16 cellular contexts compared by ENCODE assay signal in genomic region chr17:62781356-62781755, GRCh38. TPM values are rescaled to one million over a fixed set of nuclear protein-coding genes. Genes with fewer than 3 reads are reported as not detected.
A peak's percentile ranks its signal among the peaks of the same experiment; 100 is the strongest.
DNase-seq lines count a peak whose midpoint lies in the region; ATAC-seq, FAIRE-seq and TF ChIP-seq lines count a peak whose summit lies in the region.
"Had no signal": no experiment of that assay in that cellular context is flagged by ENCODE, and none has a peak within 500 bp of the region (broad histone marks: within the 10 kb centered on the region; RNA-seq: fewer than 3 reads in every experiment).

No MANE protein-coding gene starts in this region.

- TF ChIP-seq CTCF in AG10803 (conservative IDR thresholded peaks at IDR 0.05; ENCODE audit: low read length) (no peak), keratinocyte (optimal IDR thresholded peaks at IDR 0.05 in 1 of 3, IDR thresholded peaks at IDR 0.05 in 1 of 3, conservative IDR thresholded peaks at IDR 0.05 in 1 of 3; ENCODE audit: extremely low read depth in 1 of 3, insufficient read depth in 2 of 3, low read length in 3 of 3) (no peak), WTC11 (IDR thresholded peaks at IDR 0.05) (no peak)

- H3K9me1 ChIP-seq in keratinocyte (ENCODE audit: control insufficient read depth, extremely low read depth, insufficient read depth, low read length), result no peaks in the 10 kb centered on the region

- H3K36me3 Mint-ChIP-seq in WTC11, result peaks cover 9% of the 10 kb centered on the region

- H3K9ac ChIP-seq in adipocyte (ENCODE audit: low read length) (no peak overlapping the region), keratinocyte (ENCODE audit: control insufficient read depth, extremely low read depth, insufficient read depth, low read length) (no peak overlapping the region)

- H3K9me3 ChIP-seq in adipocyte (ENCODE audit: control insufficient read depth, low read length) (no peaks in the 10 kb centered on the region), keratinocyte (ENCODE audit: control insufficient read depth, low read depth, low read length) (no peaks in the 10 kb centered on the region)

- H3K4me3 Mint-ChIP-seq in WTC11, result no peak overlapping the region
- H3K4me3 Mint-ChIP-seq: activated naive CD4-positive, alpha-beta T cell treated with anti-CD3 and anti-CD28 coated beads for 36 hours had no signal

- no peak for FAIRE-seq in keratinocyte (lab: Jason Lieb, UNC)
- FAIRE-seq: K562, TTC549 had no signal

- peaks cover 7% of the 10 kb centered on the region for H3K4me1 Mint-ChIP-seq in WTC11

- peaks cover 23% of the 10 kb centered on the region for H3K9me3 Mint-ChIP-seq in WTC11

- H3K27ac ChIP-seq in keratinocyte (ENCODE audit: control insufficient read depth, insufficient read depth, low read length), result peak overlapping the region; percentile 13
- H3K27ac ChIP-seq: tibial nerve had no signal

- no peak overlapping the region for H3K27ac Mint-ChIP-seq in WTC11
- H3K27ac Mint-ChIP-seq: activated naive CD4-positive, alpha-beta T cell treated with anti-CD3 and anti-CD28 coated beads for 36 hours had no signal

- CTCF ChIA-PET in WTC11 (lab: Charles Lee), result no interaction called here

- H2AFZ ChIP-seq in keratinocyte (ENCODE audit: control insufficient read depth, low read length), result no peak overlapping the region

- H3K79me2 ChIP-seq in keratinocyte (ENCODE audit: control insufficient read depth, insufficient read depth, low read length), result no peaks in the 10 kb centered on the region

- POLR2A ChIA-PET in WTC11 (lab: Charles Lee), result no interaction called here

- peak overlapping the region; percentile 3 for H3K4me2 ChIP-seq in keratinocyte (ENCODE audit: control insufficient read depth, extremely low read depth, insufficient read depth, low read depth, low read length)

- H3K4me3 ChIP-seq in AG10803 (ENCODE audit: low read length) (no peak overlapping the region), adipocyte (ENCODE audit: low read length) (no peak overlapping the region), keratinocyte (ENCODE audit: control insufficient read depth in 2 of 3, extremely low read depth in 1 of 3, insufficient read depth in 2 of 3, low read depth in 1 of 3, low read length in 3 of 3) (no peak overlapping the region)
- H3K4me3 ChIP-seq: K562, tibial nerve had no signal

- dilution Hi-C loops in keratinocyte (cut with MboI; ENCODE audit: extremely low pct_ligation_motif_present, low sequenced_read_pairs), result no loop called here

- H3K27me3 ChIP-seq in adipocyte (replicated peaks; ENCODE audit: control insufficient read depth, insufficient read depth, low read length), result peaks cover 6% of the 10 kb centered on the region
- no peaks in the 10 kb centered on the region for H3K27me3 ChIP-seq in keratinocyte (ENCODE audit: control insufficient read depth, extremely low read depth, insufficient read depth, low read length)
- H3K27me3 ChIP-seq: tibial nerve had no signal

- H3K4me1 ChIP-seq in adipocyte (ENCODE audit: control insufficient read depth, insufficient read depth, low read length) (peaks cover 33% of the 10 kb centered on the region), keratinocyte (ENCODE audit: control insufficient read depth, extremely low read depth, insufficient read depth, low read length) (peaks cover 41% of the 10 kb centered on the region)

- H4K20me1 ChIP-seq in keratinocyte (ENCODE audit: control insufficient read depth, extremely low read depth, insufficient read depth, low read length), result no peaks in the 10 kb centered on the region

- no peak for ATAC-seq in HG02759 (IDR thresholded peaks at IDR 0.05; ENCODE audit: unreplicated experiment)
- no peak for ATAC-seq in WTC11
- ATAC-seq: K562 had no signal

- DNase-seq in AG10803 (ENCODE audit: low read depth) (peak; percentile 90), NCI-H187 (lab: John Stamatoyannopoulos, UW) (peak; percentile 74 to 85), adipocyte (ENCODE audit: low read depth) (peak; percentile 52), keratinocyte (ENCODE audit: low read depth, low spot score) (no peak), anterior cingulate cortex (lab: John Stamatoyannopoulos, UW) (no peak), WTC11 (ENCODE audit: low spot score) (no peak)
- DNase-seq in stimulated activated CD8-positive, alpha-beta memory T cell treated with anti-CD3 and anti-CD28 coated beads, Interleukin-4, amount 100 ng/mL, for 48 hours, result no peak
- DNase-seq: activated naive CD4-positive, alpha-beta T cell treated with anti-CD3 and anti-CD28 coated beads for 36 hours; erythroblast; midbrain; stimulated activated CD4-positive, alpha-beta T cell treated with anti-CD3 and anti-CD28 coated beads, Interleukin-12 subunit alpha, Interleukin-12 subunit beta, amount 100 ng/mL, for 4 hours had no signal

- H3K36me3 ChIP-seq in adipocyte (ENCODE audit: control insufficient read depth, insufficient read depth, low read length, severe bottlenecking) (no peaks in the 10 kb centered on the region), keratinocyte (ENCODE audit: control insufficient read depth in 2 of 2, extremely low read depth in 1 of 2, insufficient read depth in 2 of 2, low read length in 2 of 2) (no peaks in the 10 kb centered on the region)
- H3K36me3 ChIP-seq: tibial nerve had no signal

- H3K27me3 Mint-ChIP-seq in WTC11 (ENCODE audit: low read depth), result no peaks in the 10 kb centered on the region; the same call in 1 of the 2 replicates

TF ChIP-seq in WTC11, 78 proteins besides CTCF, POLR2A, EP300 and RAD21:
- TF ChIP-seq, protein P1, sequence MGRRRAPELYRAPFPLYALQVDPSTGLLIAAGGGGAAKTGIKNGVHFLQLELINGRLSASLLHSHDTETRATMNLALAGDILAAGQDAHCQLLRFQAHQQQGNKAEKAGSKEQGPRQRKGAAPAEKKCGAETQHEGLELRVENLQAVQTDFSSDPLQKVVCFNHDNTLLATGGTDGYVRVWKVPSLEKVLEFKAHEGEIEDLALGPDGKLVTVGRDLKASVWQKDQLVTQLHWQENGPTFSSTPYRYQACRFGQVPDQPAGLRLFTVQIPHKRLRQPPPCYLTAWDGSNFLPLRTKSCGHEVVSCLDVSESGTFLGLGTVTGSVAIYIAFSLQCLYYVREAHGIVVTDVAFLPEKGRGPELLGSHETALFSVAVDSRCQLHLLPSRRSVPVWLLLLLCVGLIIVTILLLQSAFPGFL (CRISPR knock-in tag; IDR thresholded peaks at IDR 0.05; ENCODE audit: borderline replicate concordance), result no peak
- no peak for TF ChIP-seq TP53 (CRISPR knock-in tag; IDR thresholded peaks at IDR 0.05)
- no peak for TF ChIP-seq JUN (CRISPR knock-in tag; IDR thresholded peaks at IDR 0.05)
- TF ChIP-seq TEAD4 (CRISPR knock-in tag; IDR thresholded peaks at IDR 0.05), result no peak
- TF ChIP-seq EMX1 (CRISPR knock-in tag; IDR thresholded peaks at IDR 0.05), result no peak
- no peak for TF ChIP-seq FOXJ3 (CRISPR knock-in tag; IDR thresholded peaks at IDR 0.05; ENCODE audit: borderline replicate concordance)
- no peak for TF ChIP-seq CREM (CRISPR knock-in tag; IDR thresholded peaks at IDR 0.05)
- no peak for TF ChIP-seq RELA (CRISPR knock-in tag; IDR thresholded peaks at IDR 0.05; ENCODE audit: borderline replicate concordance)
- no peak for TF ChIP-seq NFYB (CRISPR knock-in tag; conservative IDR thresholded peaks at IDR 0.05; ENCODE audit: low read depth)

RNA-seq across cellular contexts. Expression of gene MARCHF10, which starts 26.8 kb away (rescaled TPM):
- not detected in 3 replicates for polyA plus RNA-seq in keratinocyte
- polyA plus RNA-seq in keratinocyte (2011; ENCODE audit: low read depth), result not detected
- not detected in 2 replicates for polyA plus RNA-seq in keratinocyte (2011; cell fraction: cytosol; rRNA removed)
- not detected in 2 replicates for polyA plus RNA-seq in keratinocyte (2011; cell fraction: nucleus; rRNA removed)
- polyA plus RNA-seq in keratinocyte (2012; ENCODE audit: low replicate concordance), result not detected in 2 replicates
- not detected in 3 replicates for polyA minus RNA-seq in keratinocyte
- polyA minus RNA-seq in keratinocyte (2011; cell fraction: cytosol; rRNA and poly(A)+ RNA removed), result not detected
- not detected in 2 replicates for polyA minus RNA-seq in keratinocyte (2011; cell fraction: nucleus; rRNA and poly(A)+ RNA removed)
- total RNA-seq in WTC11 (2021), result 0.48 to 1.0 TPM (median 0.73 TPM) in 3 replicates
- total RNA-seq: activated CD8-positive, alpha-beta memory T cell treated with anti-CD3 and anti-CD28 coated beads for 36 hours; activated naive CD4-positive, alpha-beta T cell treated with anti-CD3 and anti-CD28 coated beads for 36 hours; K562 had no signal
- polyA plus RNA-seq: K562 had no signal

Comparison
In these comparisons a context has a peak if more than half of its experiments do, and no peak if none do; other contexts are left out.
1. DNase-seq: peak in AG10803 (single experiment), NCI-H187 (2 of 2) and adipocyte (single experiment); none in keratinocyte (single experiment), anterior cingulate cortex (0 of 58), stimulated activated CD8-positive, alpha-beta memory T cell treated with anti-CD3 and anti-CD28 coated beads, Interleukin-4, amount 100 ng/mL, for 48 hours (single experiment) and WTC11 (single experiment).